21 cellular contexts compared by ENCODE assay signal in the genomic region with DNA sequence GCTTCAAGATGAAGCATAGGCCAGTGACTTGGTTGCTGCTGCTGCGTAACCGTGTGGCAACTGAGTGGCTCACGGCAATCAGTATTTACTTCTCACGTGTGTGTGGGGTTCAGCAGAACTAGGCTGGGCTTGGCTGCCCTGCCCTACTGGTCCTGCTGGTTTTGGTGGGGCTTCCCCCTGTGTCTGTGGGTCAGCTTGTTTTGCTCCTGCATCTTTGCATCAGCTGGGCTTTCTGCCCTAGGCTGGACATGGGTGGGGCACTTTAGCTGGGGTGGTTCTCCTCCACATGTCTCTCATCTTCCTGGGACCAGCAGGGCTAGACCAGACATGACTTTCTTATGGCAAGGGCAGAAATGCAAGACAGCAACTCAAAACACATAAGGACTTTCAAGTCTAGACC.
DNase-seq lines count a peak whose midpoint lies in the region; ATAC-seq and TF ChIP-seq lines count a peak whose summit lies in the region.
"Had no signal": no experiment of that assay in that cellular context is flagged by ENCODE, and none has a peak within 500 bp of the region (broad histone marks: within the 10 kb centered on the region; RNA-seq: fewer than 3 reads in every experiment).

No MANE protein-coding gene starts in this region.

- H3K4me3 ChIP-seq in prostate gland = no peak overlapping the region
- H3K4me3 ChIP-seq: BLaER1, GM23248, HAP-1, SJSA1 had no signal

- WGBS in prostate gland = 53% methylated on average over 4 of the region's 4 CpGs

- CTCF ChIA-PET in Calu3 (lab: Charles Lee) = no interaction called here
- CTCF ChIA-PET in RWPE1 (lab: Yijun Ruan, JAX) = no interaction called here

- H3K27me3 ChIP-seq in prostate gland (replicated peaks; ENCODE audit: insufficient read depth) = no peaks in the 10 kb centered on the region
- H3K27me3 ChIP-seq: BLaER1, SJSA1 had no signal

- no peaks in the 10 kb centered on the region for H3K36me3 ChIP-seq in prostate gland
- H3K36me3 ChIP-seq: BLaER1, HAP-1, SJSA1 had no signal

- no peaks in the 10 kb centered on the region for H3K4me1 Mint-ChIP-seq in Calu3 (ENCODE audit: low read depth, unreplicated experiment)
- H3K4me1 Mint-ChIP-seq in effector memory CD8-positive, alpha-beta T cell (ENCODE audit: low read depth in 2 of 2) = no peaks in the 10 kb centered on the region
- H3K4me1 Mint-ChIP-seq: CD4-positive, CD25-positive, alpha-beta regulatory T cell had no signal

- POLR2A ChIA-PET in RWPE1 (lab: Yijun Ruan, JAX; ENCODE audit: low non-redundant PET) = no interaction called here

- peak; percentile 99 for ATAC-seq in esophagus mucosa
- ATAC-seq in effector memory CD8-positive, alpha-beta T cell (replicated peaks) = no peak
- ATAC-seq: PC-3, Right ventricle myocardium inferior had no signal

- TF ChIP-seq CTCF in Calu3 (IDR thresholded peaks at IDR 0.05; ENCODE audit: unreplicated experiment) (no peak), RWPE1 (conservative IDR thresholded peaks at IDR 0.05; ENCODE audit: low read depth) (no peak), prostate gland (IDR thresholded peaks at IDR 0.05) (no peak)

- BruUV-seq in Calu3 (replicated peaks; lab: Mats Ljungman, UMichigan) = no TSS peak

- TF ChIP-seq POLR2A in prostate gland (IDR thresholded peaks at IDR 0.05) = no peak

- no peaks in the 10 kb centered on the region for H3K9me3 ChIP-seq in prostate gland
- H3K9me3 ChIP-seq: HAP-1, SJSA1 had no signal

- H3K27ac ChIP-seq in RWPE1 = no peak overlapping the region
- H3K27ac ChIP-seq in prostate gland = no peak overlapping the region
- H3K27ac ChIP-seq: BLaER1, GM23248, SJSA1 had no signal

- H3K4me3 Mint-ChIP-seq in Calu3 (ENCODE audit: low read depth, unreplicated experiment) = no peak overlapping the region
- H3K4me3 Mint-ChIP-seq in effector memory CD8-positive, alpha-beta T cell = no peak overlapping the region
- H3K4me3 Mint-ChIP-seq: CD4-positive, CD25-positive, alpha-beta regulatory T cell had no signal

- H3K27ac Mint-ChIP-seq in Calu3 (ENCODE audit: unreplicated experiment) = no peak overlapping the region
- H3K27ac Mint-ChIP-seq in effector memory CD8-positive, alpha-beta T cell = peak overlapping the region in 1 of 2 donors; percentile 35
- H3K27ac Mint-ChIP-seq: CD4-positive, CD25-positive, alpha-beta regulatory T cell had no signal

- H3K9me3 Mint-ChIP-seq in Calu3 (ENCODE audit: low read depth, unreplicated experiment) = no peaks in the 10 kb centered on the region
- H3K9me3 Mint-ChIP-seq in effector memory CD8-positive, alpha-beta T cell = no peaks in the 10 kb centered on the region

- H3K36me3 Mint-ChIP-seq in Calu3 (ENCODE audit: insufficient read depth, unreplicated experiment) = no peaks in the 10 kb centered on the region
- H3K36me3 Mint-ChIP-seq in effector memory CD8-positive, alpha-beta T cell (ENCODE audit: insufficient read depth) = peaks cover 4% of the 10 kb centered on the region
- H3K36me3 Mint-ChIP-seq: CD4-positive, CD25-positive, alpha-beta regulatory T cell had no signal

- intact Hi-C loops in Calu3 (cut with micrococcal nuclease; ENCODE audit: unreplicated experiment) (no loop called here), prostate gland (cut with DNase I) (no loop called here)

- no peaks in the 10 kb centered on the region for H3K4me1 ChIP-seq in prostate gland (replicated peaks)
- H3K4me1 ChIP-seq: BLaER1, HAP-1, SJSA1 had no signal

- no peaks in the 10 kb centered on the region for H3K27me3 Mint-ChIP-seq in Calu3 (ENCODE audit: unreplicated experiment)
- H3K27me3 Mint-ChIP-seq in effector memory CD8-positive, alpha-beta T cell = no peaks in the 10 kb centered on the region
- H3K27me3 Mint-ChIP-seq: CD4-positive, CD25-positive, alpha-beta regulatory T cell had no signal

- DNase-seq in Calu3 (peak; percentile 36), RWPE1 (ENCODE audit: low spot score) (peak; percentile 5), prostate gland (ENCODE audit: low spot score) (peak; percentile 17), DMS79 (lab: John Stamatoyannopoulos, UW) (no peak), NCI-H1694 treated with DMSO at 0.1 percent for 48 hours (lab: John Stamatoyannopoulos, UW) (no peak), NCI-H1436 treated with DMSO at 0.1 percent for 48 hours (lab: John Stamatoyannopoulos, UW) (no peak)
- DNase-seq in effector memory CD8-positive, alpha-beta T cell = no peak
- DNase-seq: CD4-positive, CD25-positive, alpha-beta regulatory T cell; GM23248; NCI-H1048; NCI-H1417; NCI-H187; NCI-H345; NCI-H510A treated with DMSO at 0.1 percent for 48 hours; NCI-H774; PC-3 had no signal

Comparison
In these comparisons a context has a peak if more than half of its experiments do, and no peak if none do; other contexts are left out.
1. DNase-seq: peak in Calu3 (single experiment), RWPE1 (single experiment) and prostate gland (single experiment); none in DMS79 (single experiment), effector memory CD8-positive, alpha-beta T cell (0 of 3), NCI-H1694 treated with DMSO at 0.1 percent for 48 hours (single experiment) and NCI-H1436 treated with DMSO at 0.1 percent for 48 hours (single experiment).